Comparison of ENCODE assay signal across 24 cellular contexts in genomic region chr2:47509250-47509649, GRCh38.
DNase-seq lines count a peak whose midpoint lies in the region; ATAC-seq and TF ChIP-seq lines count a peak whose summit lies in the region.
"Had no signal": no experiment of that assay in that cellular context is flagged by ENCODE, and none has a peak within 500 bp of the region (broad histone marks: within the 10 kb centered on the region; RNA-seq: fewer than 3 reads in every experiment).

No MANE protein-coding gene starts in this region.

- no peaks in the 10 kb centered on the region for H3K79me2 ChIP-seq in neural progenitor cell (ENCODE audit: low read depth)

- no peak for TF ChIP-seq POLR2A in vagina (IDR thresholded peaks at IDR 0.05)

- no peak overlapping the region for H2AFZ ChIP-seq in neural progenitor cell (replicated peaks)

- no peaks in the 10 kb centered on the region for H3F3A ChIP-seq in neural progenitor cell (ENCODE audit: low read depth)

- H3K27ac Mint-ChIP-seq in neural progenitor cell, result peak overlapping the region; percentile 29
- H3K27ac Mint-ChIP-seq: activated B cell treated with CpG ODN at 0.5 μM for 24 hours; activated naive CD4-positive, alpha-beta T cell treated with anti-CD3 and anti-CD28 coated beads for 36 hours; activated T-cell treated with anti-CD3 and anti-CD28 coated beads, Interleukin-2, amount 50 U/mL, for 72 hours; CD4-positive, CD25-positive, alpha-beta regulatory T cell had no signal

- no peak for ATAC-seq in GM18870 (IDR thresholded peaks at IDR 0.05; ENCODE audit: unreplicated experiment)
- ATAC-seq: activated T-cell treated with anti-CD3 and anti-CD28 coated beads, Interleukin-2, amount 50 U/mL, for 72 hours; heart left ventricle; pancreas; upper lobe of right lung had no signal

- H4K20me1 ChIP-seq in neural progenitor cell (ENCODE audit: low read depth), result no peaks in the 10 kb centered on the region

- H3K27ac ChIP-seq in WERI-Rb-1, result peak overlapping the region; percentile 42
- H3K27ac ChIP-seq in neural progenitor cell, result no peak overlapping the region
- H3K27ac ChIP-seq in vagina, result no peak overlapping the region
- H3K27ac ChIP-seq: breast epithelium, heart left ventricle, pancreas, upper lobe of right lung had no signal

- intact Hi-C loops in vagina (cut with DNase I), result no loop called here

- TF ChIP-seq CTCF in WERI-Rb-1 (IDR thresholded peaks at IDR 0.05; ENCODE audit: low read depth, low read length) (no peak), neural progenitor cell (IDR thresholded peaks at IDR 0.05) (no peak), vagina (IDR thresholded peaks at IDR 0.05) (no peak)

- H3K9me3 Mint-ChIP-seq in neural progenitor cell, result peaks cover 19% of the 10 kb centered on the region

- DNase-seq in H7 (peak; percentile 9), M059J (ENCODE audit: low read depth) (peak; percentile 33), WERI-Rb-1 (peak; percentile 69), neural progenitor cell (ENCODE audit: low spot score) (no peak), MG63 (no peak), vagina (ENCODE audit: extremely low spot score in 2 of 2) (no peak)
- DNase-seq: activated B cell treated with CpG ODN at 0.5 μM for 24 hours; activated naive CD4-positive, alpha-beta T cell treated with anti-CD3 and anti-CD28 coated beads for 36 hours; activated T-cell treated with anti-CD3 and anti-CD28 coated beads, Interleukin-2, amount 50 U/mL, for 72 hours; amniotic stem cell; effector memory CD4-positive, alpha-beta T cell; erythroblast; GOT3; heart left ventricle; MV-4-11; natural killer cell; pancreas; stimulated activated CD4-positive, alpha-beta T cell treated with anti-CD3 and anti-CD28 coated beads, Interleukin-2, amount 100 ng/mL, for 24 hours; SW 1271; T1000; upper lobe of right lung had no signal

- no peaks in the 10 kb centered on the region for H3K27me3 Mint-ChIP-seq in neural progenitor cell (ENCODE audit: insufficient read depth, low read depth)
- H3K27me3 Mint-ChIP-seq: CD4-positive, CD25-positive, alpha-beta regulatory T cell had no signal

- no peaks in the 10 kb centered on the region for H3K4me1 ChIP-seq in neural progenitor cell
- H3K4me1 ChIP-seq in vagina, result no peaks in the 10 kb centered on the region
- H3K4me1 ChIP-seq: breast epithelium, heart left ventricle, pancreas, upper lobe of right lung had no signal

- H3K9me3 ChIP-seq in WERI-Rb-1 (ENCODE audit: severe bottlenecking) (peaks cover 26% of the 10 kb centered on the region), neural progenitor cell (ENCODE audit: low read depth) (peaks cover 5% of the 10 kb centered on the region), MG63 (no peaks in the 10 kb centered on the region), vagina (no peaks in the 10 kb centered on the region)
- H3K9me3 ChIP-seq: breast epithelium, pancreas, upper lobe of right lung had no signal

- H3K4me2 ChIP-seq in neural progenitor cell, result no peak overlapping the region

- H3K4me3 ChIP-seq in H7 (ENCODE audit: insufficient read depth, low read depth, low read length), result no peak overlapping the region
- no peak overlapping the region for H3K4me3 ChIP-seq in WERI-Rb-1 (ENCODE audit: low read depth, low read length)
- H3K4me3 ChIP-seq in neural progenitor cell, result no peak overlapping the region
- H3K4me3 ChIP-seq in MG63, result no peak overlapping the region
- H3K4me3 ChIP-seq in vagina, result no peak overlapping the region
- H3K4me3 ChIP-seq: breast epithelium, heart left ventricle, pancreas, upper lobe of right lung had no signal

- H3K27me3 ChIP-seq in H7 (ENCODE audit: control insufficient read depth, insufficient read depth, low read length), result no peaks in the 10 kb centered on the region
- H3K27me3 ChIP-seq in WERI-Rb-1 (ENCODE audit: insufficient read depth, low read depth, severe bottlenecking), result no peaks in the 10 kb centered on the region
- no peaks in the 10 kb centered on the region for H3K27me3 ChIP-seq in neural progenitor cell
- H3K27me3 ChIP-seq in MG63, result no peaks in the 10 kb centered on the region
- no peaks in the 10 kb centered on the region for H3K27me3 ChIP-seq in vagina
- H3K27me3 ChIP-seq: breast epithelium, heart left ventricle, pancreas, upper lobe of right lung had no signal

- peaks cover 8% of the 10 kb centered on the region for H3K4me1 Mint-ChIP-seq in neural progenitor cell

- H3K36me3 ChIP-seq in H7 (replicated peaks; ENCODE audit: control insufficient read depth, insufficient read depth, low read length) (no peaks in the 10 kb centered on the region; the same call in 1 of the 2 replicates), WERI-Rb-1 (peaks cover 10% of the 10 kb centered on the region), neural progenitor cell (no peaks in the 10 kb centered on the region), MG63 (no peaks in the 10 kb centered on the region), vagina (no peaks in the 10 kb centered on the region)
- H3K36me3 ChIP-seq: breast epithelium, heart left ventricle, pancreas, upper lobe of right lung had no signal

- H3K4me3 Mint-ChIP-seq in neural progenitor cell, result no peak overlapping the region
- H3K4me3 Mint-ChIP-seq: activated B cell treated with CpG ODN at 0.5 μM for 24 hours; activated naive CD4-positive, alpha-beta T cell treated with anti-CD3 and anti-CD28 coated beads for 36 hours; activated T-cell treated with anti-CD3 and anti-CD28 coated beads, Interleukin-2, amount 50 U/mL, for 72 hours; CD4-positive, CD25-positive, alpha-beta regulatory T cell; natural killer cell had no signal

- H3K9ac ChIP-seq in neural progenitor cell, result no peak overlapping the region

- peaks cover 14% of the 10 kb centered on the region for H3K36me3 Mint-ChIP-seq in neural progenitor cell
- H3K36me3 Mint-ChIP-seq: natural killer cell had no signal

Comparison
In these comparisons a context has a peak if more than half of its experiments do, and no peak if none do; other contexts are left out.
1. DNase-seq: peak in H7 (single experiment), M059J (single experiment) and WERI-Rb-1 (single experiment); none in neural progenitor cell (single experiment), MG63 (single experiment) and vagina (0 of 2).